15 cellular contexts compared by ENCODE assay signal in the genomic region with DNA sequence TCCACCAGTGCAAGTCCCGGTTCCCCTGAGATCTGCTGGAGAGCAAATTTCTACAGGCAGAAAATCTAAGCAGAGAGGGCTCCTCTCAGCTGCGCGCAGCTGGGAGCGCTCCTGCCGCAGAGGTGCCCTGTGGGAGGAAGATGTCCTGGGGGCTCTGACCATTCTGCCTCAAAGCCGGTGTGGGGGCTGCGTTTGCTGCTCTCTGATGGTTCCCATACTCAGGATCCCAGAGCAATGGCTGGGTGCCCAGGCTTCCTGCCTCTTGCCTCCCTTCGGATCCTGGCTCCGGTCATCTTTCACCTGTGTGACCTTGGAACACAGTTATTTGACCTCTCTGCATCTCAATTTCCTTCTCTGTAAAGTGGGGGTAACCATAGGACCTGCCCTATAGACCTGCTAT.
DNase-seq lines count a peak whose midpoint lies in the region; ATAC-seq and TF ChIP-seq lines count a peak whose summit lies in the region.
"Had no signal": no experiment of that assay in that cellular context is flagged by ENCODE, and none has a peak within 500 bp of the region (broad histone marks: within the 10 kb centered on the region; RNA-seq: fewer than 3 reads in every experiment).

No MANE protein-coding gene starts in this region.

- H3K9me3 ChIP-seq in right atrium auricular region (no peaks in the 10 kb centered on the region), neural progenitor cell (ENCODE audit: low read depth) (no peaks in the 10 kb centered on the region), mammary epithelial cell (replicated peaks; ENCODE audit: insufficient read depth, low read length) (no peaks in the 10 kb centered on the region)
- no peaks in the 10 kb centered on the region for H3K9me3 ChIP-seq in CD4-positive, alpha-beta T cell (ENCODE audit: control insufficient read depth, low read length)
- H3K9me3 ChIP-seq: BLaER1 had no signal

- H3K27me3 ChIP-seq in right atrium auricular region = no peaks in the 10 kb centered on the region
- H3K27me3 ChIP-seq in neural progenitor cell = no peaks in the 10 kb centered on the region
- peaks cover 7% of the 10 kb centered on the region for H3K27me3 ChIP-seq in mammary epithelial cell (ENCODE audit: insufficient read depth, low read length)
- H3K27me3 ChIP-seq in CD4-positive, alpha-beta T cell (ENCODE audit: control insufficient read depth, insufficient read depth, low read length) = no peaks in the 10 kb centered on the region
- H3K27me3 ChIP-seq: BLaER1 had no signal

- CTCF ChIA-PET in mammary epithelial cell (lab: Charles Lee; ENCODE audit: low non-redundant PET) = no interaction called here
- CTCF ChIA-PET in CD4-positive, alpha-beta T cell (lab: Charles Lee) = no interaction called here

- DNase-seq in left ventricle myocardium superior = peak; percentile 36
- no peak for DNase-seq in right atrium auricular region (ENCODE audit: low spot score)
- peak; percentile 27 for DNase-seq in glutamatergic neuron
- no peak for DNase-seq in neural progenitor cell (ENCODE audit: low spot score)
- no peak for DNase-seq in mammary epithelial cell
- DNase-seq in CD4-positive, alpha-beta T cell = no peak
- DNase-seq in DMS53 (lab: John Stamatoyannopoulos, UW) = no peak
- DNase-seq: AML-193, DMS 273 treated with DMSO at 0.1 percent for 48 hours, DMS79 had no signal

- H3K9me3 Mint-ChIP-seq in glutamatergic neuron (ENCODE audit: unreplicated experiment) (no peaks in the 10 kb centered on the region), neural progenitor cell (no peaks in the 10 kb centered on the region)
- no peaks in the 10 kb centered on the region for H3K9me3 Mint-ChIP-seq in CD4-positive, alpha-beta T cell

- H3K4me1 ChIP-seq in right atrium auricular region (peaks cover 0 to 17% of the 10 kb centered on the region in 2 donors), neural progenitor cell (peaks cover 46% of the 10 kb centered on the region), mammary epithelial cell (ENCODE audit: insufficient read depth, low read length) (no peaks in the 10 kb centered on the region)

- no peaks in the 10 kb centered on the region for H3K27me3 Mint-ChIP-seq in glutamatergic neuron (ENCODE audit: unreplicated experiment)
- peaks cover 5% of the 10 kb centered on the region for H3K27me3 Mint-ChIP-seq in neural progenitor cell (ENCODE audit: insufficient read depth, low read depth)
- no peaks in the 10 kb centered on the region for H3K27me3 Mint-ChIP-seq in CD4-positive, alpha-beta T cell

- H2AFZ ChIP-seq in neural progenitor cell (replicated peaks) (peak overlapping the region; percentile 44), mammary epithelial cell (ENCODE audit: low read depth, low read length) (no peak overlapping the region)

- WGBS in mammary epithelial cell (ENCODE audit: low coverage, missing lambda C conversion rate) = 96% methylated on average over 9 of the region's 9 CpGs

- H3K4me3 ChIP-seq in right atrium auricular region = no peak overlapping the region
- H3K4me3 ChIP-seq in neural progenitor cell = no peak overlapping the region
- no peak overlapping the region for H3K4me3 ChIP-seq in mammary epithelial cell (replicated peaks in 1 of 3; ENCODE audit: insufficient read depth in 1 of 3, low read depth in 2 of 3, low read length in 3 of 3)
- H3K4me3 ChIP-seq: BLaER1 had no signal

- TF ChIP-seq CTCF in right atrium auricular region (IDR thresholded peaks at IDR 0.05) (no peak), glutamatergic neuron (IDR thresholded peaks at IDR 0.05; ENCODE audit: partially characterized antibody, unreplicated experiment) (no peak), neural progenitor cell (IDR thresholded peaks at IDR 0.05) (no peak), mammary epithelial cell (conservative IDR thresholded peaks at IDR 0.05 in 1 of 2, IDR thresholded peaks at IDR 0.05 in 1 of 2; ENCODE audit: extremely low read depth in 1 of 2, insufficient read depth in 1 of 2, low read depth in 1 of 2, low read length in 2 of 2) (no peak)
- TF ChIP-seq CTCF in CD4-positive, alpha-beta T cell (IDR thresholded peaks at IDR 0.05) = no peak

- H3K79me2 ChIP-seq in neural progenitor cell (ENCODE audit: low read depth) (no peaks in the 10 kb centered on the region), mammary epithelial cell (ENCODE audit: insufficient read depth, low read length) (no peaks in the 10 kb centered on the region)

- H3F3A ChIP-seq in neural progenitor cell (ENCODE audit: low read depth) = peaks cover 11% of the 10 kb centered on the region

- no peak for ATAC-seq in left ventricle myocardium superior
- no peak for ATAC-seq in GM19452 (IDR thresholded peaks at IDR 0.05; ENCODE audit: unreplicated experiment)
- no peak for ATAC-seq in CD4-positive, alpha-beta T cell (ENCODE audit: poor library complexity)
- ATAC-seq: HCT116 had no signal

- H4K20me1 ChIP-seq in neural progenitor cell (ENCODE audit: low read depth) (no peaks in the 10 kb centered on the region), mammary epithelial cell (ENCODE audit: insufficient read depth, low read length) (no peaks in the 10 kb centered on the region)
- H4K20me1 ChIP-seq: BLaER1 had no signal

- H3K27ac ChIP-seq in right atrium auricular region (no peak overlapping the region), neural progenitor cell (no peak overlapping the region), mammary epithelial cell (ENCODE audit: insufficient read depth, low read depth, low read length) (no peak overlapping the region)
- H3K27ac ChIP-seq in CD4-positive, alpha-beta T cell (ENCODE audit: low read depth, low read length) = no peak overlapping the region
- H3K27ac ChIP-seq: 22Rv1, BLaER1, HL-60 had no signal

- H3K36me3 ChIP-seq in right atrium auricular region (no peaks in the 10 kb centered on the region), neural progenitor cell (no peaks in the 10 kb centered on the region), mammary epithelial cell (ENCODE audit: insufficient read depth, low read length) (no peaks in the 10 kb centered on the region)
- H3K36me3 ChIP-seq: BLaER1 had no signal

- intact Hi-C loops in left ventricle myocardium superior (cut with micrococcal nuclease) (no loop called here), mammary epithelial cell (cut with micrococcal nuclease) (no loop called here)
- intact Hi-C loops in CD4-positive, alpha-beta T cell (cut with DNase I, micrococcal nuclease) = no loop called here

- H3K4me1 Mint-ChIP-seq in glutamatergic neuron (ENCODE audit: low read depth, unreplicated experiment) = peaks cover 15% of the 10 kb centered on the region
- H3K4me1 Mint-ChIP-seq in neural progenitor cell = peaks cover 29% of the 10 kb centered on the region
- H3K4me1 Mint-ChIP-seq in CD4-positive, alpha-beta T cell (ENCODE audit: low read depth) = no peaks in the 10 kb centered on the region

- H3K9ac ChIP-seq in neural progenitor cell (no peak overlapping the region), mammary epithelial cell (ENCODE audit: insufficient read depth, low read length) (no peak overlapping the region)
- H3K9ac ChIP-seq: BLaER1 had no signal

- dilution Hi-C loops in mammary epithelial cell (cut with HindIII; ENCODE audit: low sequenced_read_pairs) = no loop called here

- POLR2A ChIA-PET in CD4-positive, alpha-beta T cell (lab: Charles Lee) = no interaction called here

- H3K4me3 Mint-ChIP-seq in glutamatergic neuron (ENCODE audit: unreplicated experiment) = no peak overlapping the region
- H3K4me3 Mint-ChIP-seq in neural progenitor cell = no peak overlapping the region
- no peak overlapping the region for H3K4me3 Mint-ChIP-seq in CD4-positive, alpha-beta T cell

- no TSS peak for BruUV-seq in mammary epithelial cell (replicated peaks; lab: Mats Ljungman, UMichigan)

- H3K36me3 Mint-ChIP-seq in glutamatergic neuron (ENCODE audit: unreplicated experiment) (no peaks in the 10 kb centered on the region), neural progenitor cell (no peaks in the 10 kb centered on the region)
- H3K36me3 Mint-ChIP-seq in CD4-positive, alpha-beta T cell (ENCODE audit: low read depth) = no peaks in the 10 kb centered on the region

- H3K4me2 ChIP-seq in neural progenitor cell (peak overlapping the region; percentile 23), mammary epithelial cell (ENCODE audit: insufficient read depth, low read depth, low read length) (no peak overlapping the region)
- H3K4me2 ChIP-seq: BLaER1 had no signal

- H3K27ac Mint-ChIP-seq in glutamatergic neuron (ENCODE audit: unreplicated experiment) = peak overlapping the region; percentile 73
- H3K27ac Mint-ChIP-seq in neural progenitor cell = no peak overlapping the region
- no peak overlapping the region for H3K27ac Mint-ChIP-seq in CD4-positive, alpha-beta T cell

- in situ Hi-C loops in mammary epithelial cell (cut with MboI; ENCODE audit: low sequenced_read_pairs in 2 of 2) = no loop called here

Comparison
In these comparisons a context has a peak if more than half of its experiments do, and no peak if none do; other contexts are left out.
1. DNase-seq: peak in left ventricle myocardium superior (single experiment) and glutamatergic neuron (single experiment); none in right atrium auricular region (single experiment), neural progenitor cell (single experiment), mammary epithelial cell (single experiment), CD4-positive, alpha-beta T cell (0 of 10) and DMS53 (single experiment).